1 cellular context compared by ENCODE assay signal in genomic region chr18:74480149-74480651, GRCh38.
TF ChIP-seq lines count a peak whose summit lies in the region.

No MANE protein-coding gene starts in this region.

TF ChIP-seq in K562, 482 proteins besides CTCF, POLR2A, EP300 and RAD21 (continued from another document):
- TF ChIP-seq ATF4 (CRISPR knock-in tag; IDR thresholded peaks at IDR 0.05) (no peak), MTA2 (IDR thresholded peaks at IDR 0.05; ENCODE audit: low read depth) (peak; percentile 89), TEAD4 (IDR thresholded peaks at IDR 0.05; ENCODE audit: low read length) (peak; percentile 89), TEAD4 (CRISPR knock-in tag; IDR thresholded peaks at IDR 0.05; ENCODE audit: borderline replicate concordance) (no peak), KDM4B (IDR thresholded peaks at IDR 0.05; ENCODE audit: borderline replicate concordance in 2 of 2, low read depth in 1 of 2) (no peak), CCAR2 (IDR thresholded peaks at IDR 0.05; ENCODE audit: low read depth, low read length) (no peak), TARDBP (IDR thresholded peaks at IDR 0.05) (no peak)
